Comparison of ENCODE assay signal across 17 cellular contexts in genomic region chr3:123404391-123404790, GRCh38. TPM values are rescaled to one million over a fixed set of nuclear protein-coding genes. Genes with fewer than 3 reads are reported as not detected.
DNase-seq lines count a peak whose midpoint lies in the region; ATAC-seq and TF ChIP-seq lines count a peak whose summit lies in the region.
"Had no signal": no experiment of that assay in that cellular context is flagged by ENCODE, and none has a peak within 500 bp of the region (broad histone marks: within the 10 kb centered on the region; RNA-seq: fewer than 3 reads in every experiment).

No MANE protein-coding gene starts in this region.

- no peaks in the 10 kb centered on the region for H3K27me3 ChIP-seq in left ventricle myocardium inferior (ENCODE audit: low read depth)
- H3K27me3 ChIP-seq in ovary, result no peaks in the 10 kb centered on the region
- H3K27me3 ChIP-seq in upper lobe of right lung, result no peaks in the 10 kb centered on the region

- H3K9me3 Mint-ChIP-seq in central memory CD8-positive, alpha-beta T cell, result no peaks in the 10 kb centered on the region
- H3K9me3 Mint-ChIP-seq: activated naive CD4-positive, alpha-beta T cell treated with anti-CD3 and anti-CD28 coated beads, Interleukin-2, amount 50 U/mL, for 24 hours; activated T-cell treated with anti-CD3 and anti-CD28 coated beads, Interleukin-2, amount 50 U/mL, for 72 hours; mesothelial cell of epicardium had no signal

- no peak for ATAC-seq in central memory CD8-positive, alpha-beta T cell (replicated peaks; ENCODE audit: extremely low read depth, poor library complexity, severe bottlenecking)
- peak; percentile 29 for ATAC-seq in upper lobe of right lung
- ATAC-seq in GM21515 (IDR thresholded peaks at IDR 0.05; ENCODE audit: unreplicated experiment), result no peak
- ATAC-seq: activated T-cell treated with anti-CD3 and anti-CD28 coated beads, Interleukin-2, amount 50 U/mL, for 72 hours had no signal

- H3K9me3 ChIP-seq in left ventricle myocardium inferior (replicated peaks), result no peaks in the 10 kb centered on the region
- no peaks in the 10 kb centered on the region for H3K9me3 ChIP-seq in ovary
- no peaks in the 10 kb centered on the region for H3K9me3 ChIP-seq in upper lobe of right lung

- H3K27ac ChIP-seq in left ventricle myocardium inferior (replicated peaks) (peak overlapping the region; percentile 89), ovary (peak overlapping the region in 1 of 2 donors; percentile 61), upper lobe of right lung (no peak overlapping the region)
- H3K27ac ChIP-seq: brain microvascular endothelial cell, epithelial cell of prostate had no signal

- no peak overlapping the region for H3K4me3 Mint-ChIP-seq in central memory CD8-positive, alpha-beta T cell
- H3K4me3 Mint-ChIP-seq: activated naive CD4-positive, alpha-beta T cell treated with anti-CD3 and anti-CD28 coated beads, Interleukin-2, amount 50 U/mL, for 24 hours; activated T-cell treated with anti-CD3 and anti-CD28 coated beads, Interleukin-2, amount 50 U/mL, for 72 hours; mesothelial cell of epicardium had no signal

- no peaks in the 10 kb centered on the region for H3K4me1 Mint-ChIP-seq in central memory CD8-positive, alpha-beta T cell
- H3K4me1 Mint-ChIP-seq: activated naive CD4-positive, alpha-beta T cell treated with anti-CD3 and anti-CD28 coated beads, Interleukin-2, amount 50 U/mL, for 24 hours had no signal

- no peaks in the 10 kb centered on the region for H3K36me3 Mint-ChIP-seq in central memory CD8-positive, alpha-beta T cell (ENCODE audit: insufficient read depth)
- H3K36me3 Mint-ChIP-seq: activated naive CD4-positive, alpha-beta T cell treated with anti-CD3 and anti-CD28 coated beads, Interleukin-2, amount 50 U/mL, for 24 hours; mesothelial cell of epicardium had no signal

- H3K36me3 ChIP-seq in left ventricle myocardium inferior (no peaks in the 10 kb centered on the region), ovary (no peaks in the 10 kb centered on the region), upper lobe of right lung (no peaks in the 10 kb centered on the region)
- H3K36me3 ChIP-seq: brain microvascular endothelial cell had no signal

- H3K4me3 ChIP-seq in left ventricle myocardium inferior, result peak overlapping the region; percentile 50
- no peak overlapping the region for H3K4me3 ChIP-seq in ovary
- no peak overlapping the region for H3K4me3 ChIP-seq in upper lobe of right lung

- DNase-seq in central memory CD8-positive, alpha-beta T cell (ENCODE audit: low spot score in 2 of 2), result no peak
- DNase-seq in left ventricle myocardium inferior (no peak), ovary (peak in 3 of 5 donors; percentile 31 to 51 (median 32)), upper lobe of right lung (no peak), UCSD-AML1 (lab: John Stamatoyannopoulos, UW; ENCODE audit: unreplicated experiment) (no peak), NCI-H526 (lab: John Stamatoyannopoulos, UW) (no peak)
- DNase-seq: activated CD4-positive, CD25-positive, alpha-beta regulatory T cell treated with anti-CD3 and anti-CD28 coated beads, Interleukin-2, amount 50 U/mL, for 72 hours; activated T-cell treated with anti-CD3 and anti-CD28 coated beads, Interleukin-2, amount 50 U/mL, for 72 hours; AML-193; brain microvascular endothelial cell; KBM-7; NCI-H146 had no signal

- intact Hi-C loops in left ventricle myocardium inferior (cut with micrococcal nuclease), result no loop called here
- intact Hi-C loops in ovary (cut with DNase I), result no loop called here
- intact Hi-C loops in upper lobe of right lung (cut with DNase I), result no loop called here

- WGBS in ovary, 3 donors, result 9 to 15% (median 13%) methylated on average over 3 of the region's 3 CpGs

- H3K27ac Mint-ChIP-seq in central memory CD8-positive, alpha-beta T cell (ENCODE audit: low read depth), result peak overlapping the region; percentile 45
- H3K27ac Mint-ChIP-seq: activated naive CD4-positive, alpha-beta T cell treated with anti-CD3 and anti-CD28 coated beads, Interleukin-2, amount 50 U/mL, for 24 hours; activated T-cell treated with anti-CD3 and anti-CD28 coated beads, Interleukin-2, amount 50 U/mL, for 72 hours; mesothelial cell of epicardium had no signal

- H3K4me1 ChIP-seq in left ventricle myocardium inferior (peaks cover 96% of the 10 kb centered on the region), ovary (ENCODE audit: insufficient read depth) (peaks cover 29% of the 10 kb centered on the region), upper lobe of right lung (no peaks in the 10 kb centered on the region)

- peaks cover 27% of the 10 kb centered on the region for H3K27me3 Mint-ChIP-seq in central memory CD8-positive, alpha-beta T cell

- no peak for TF ChIP-seq POLR2A in ovary (IDR thresholded peaks at IDR 0.05)

- no peak for TF ChIP-seq CTCF in left ventricle myocardium inferior (IDR thresholded peaks at IDR 0.05; ENCODE audit: borderline replicate concordance)
- no peak for TF ChIP-seq CTCF in ovary (IDR thresholded peaks at IDR 0.05)
- TF ChIP-seq CTCF in upper lobe of right lung (IDR thresholded peaks at IDR 0.05), result no peak

- no peak for TF ChIP-seq EP300 in ovary (IDR thresholded peaks at IDR 0.05)

RNA-seq across cellular contexts. Expression of gene ADCY5, which starts 44.5 kb away (rescaled TPM):
- total RNA-seq in left ventricle myocardium inferior, result 249 TPM
- total RNA-seq in ovary, result 10 to 100 TPM in 6 of 7 donors, 1 to 10 TPM in 1; 5.3 to 36.2 (median 25.6) TPM
- polyA plus RNA-seq in ovary, result 10 to 100 TPM; 15.4 to 17.1 TPM
- total RNA-seq in upper lobe of right lung, result 4.0 TPM
- total RNA-seq: activated CD8-positive, alpha-beta memory T cell treated with anti-CD3 and anti-CD28 coated beads for 36 hours; activated T-cell treated with anti-CD3 and anti-CD28 coated beads, Interleukin-2, amount 50 U/mL, for 72 hours had no signal

Comparison
In these comparisons a context has a peak if more than half of its experiments do, and no peak if none do; other contexts are left out.
1. DNase-seq: peak in ovary (3 of 5); none in central memory CD8-positive, alpha-beta T cell (0 of 2), left ventricle myocardium inferior (single experiment), upper lobe of right lung (single experiment), UCSD-AML1 (single experiment) and NCI-H526 (0 of 2).